ENCODE assay signal across 1 cellular context in genomic region chr11:117231637-117232021, GRCh38.
TF ChIP-seq lines count a peak whose summit lies in the region.

No MANE protein-coding gene starts in this region.

TF ChIP-seq in GM12878, 131 proteins besides CTCF, POLR2A, EP300 and RAD21:
- TF ChIP-seq HCFC1 (IDR thresholded peaks at IDR 0.05; ENCODE audit: low read length) (no peak), ZZZ3 (IDR thresholded peaks at IDR 0.05; ENCODE audit: control insufficient read depth, insufficient read length, low read depth) (no peak), CHD1 (IDR thresholded peaks at IDR 0.05; ENCODE audit: low read depth, low read length) (0 out of 2 replicates have a peak, but pooled peaks have one; percentile 54), RELB (IDR thresholded peaks at IDR 0.05; ENCODE audit: low read depth) (0 out of 2 replicates have a peak, but pooled peaks have one; percentile 62), IKZF2 (IDR thresholded peaks at IDR 0.05) (peak; percentile 64 to 71; a peak in 2 of 4 replicates), BACH1 (IDR thresholded peaks at IDR 0.05; ENCODE audit: borderline replicate concordance) (no peak)
